ENCODE assay signal across 1 cellular context in the genomic region with DNA sequence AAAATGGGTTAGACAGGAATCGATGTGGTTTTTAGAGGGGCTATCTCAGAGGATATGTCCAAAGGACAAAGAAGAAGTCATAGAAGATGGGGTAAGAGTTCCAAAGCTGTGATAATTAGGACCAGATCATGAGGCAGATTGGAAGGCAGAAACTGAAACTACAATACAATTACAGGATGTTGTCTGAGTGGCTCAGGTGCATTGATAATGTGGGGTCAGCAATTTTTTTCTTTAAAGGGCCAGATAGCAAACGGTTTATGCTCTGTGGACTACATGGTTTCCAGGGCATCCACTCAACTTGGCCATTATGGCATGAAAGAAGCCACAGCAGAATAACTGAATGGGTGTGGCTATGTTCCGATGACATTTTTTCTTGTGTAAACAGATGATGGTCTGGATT.
TF ChIP-seq lines count a peak whose summit lies in the region.

No MANE protein-coding gene starts in this region.

TF ChIP-seq in IMR-90, 13 proteins besides CTCF, POLR2A, EP300 and RAD21:
- no peak for TF ChIP-seq CEBPB (IDR thresholded peaks at IDR 0.05; ENCODE audit: low read depth, low read length)
- peak; percentile 50 for TF ChIP-seq MAFK (IDR thresholded peaks at IDR 0.05; ENCODE audit: low read depth, low read length)
